26 cellular contexts compared by ENCODE assay signal in genomic region chr2:222670191-222671038, GRCh38. TPM values are rescaled to one million over a fixed set of nuclear protein-coding genes. Genes with fewer than 3 reads are reported as not detected.
A peak's percentile ranks its signal among the peaks of the same experiment; 100 is the strongest.
DNase-seq lines count a peak whose midpoint lies in the region; ATAC-seq and TF ChIP-seq lines count a peak whose summit lies in the region.
"Had no signal": no experiment of that assay in that cellular context is flagged by ENCODE, and none has a peak within 500 bp of the region (broad histone marks: within the 10 kb centered on the region; RNA-seq: fewer than 3 reads in every experiment).

No MANE protein-coding gene starts in this region.

- peaks cover 2% of the 10 kb centered on the region; the same call in 1 of the 2 replicates for H3K27me3 ChIP-seq in H9 (ENCODE audit: insufficient read depth, low read length)
- H3K27me3 ChIP-seq: pancreas, tibial artery had no signal

- H3K23me2 ChIP-seq in H9 (ENCODE audit: insufficient read length, low read depth, low read length, poor library complexity, severe bottlenecking): peaks cover 11% of the 10 kb centered on the region

- no peak overlapping the region for H3K56ac ChIP-seq in H9 (ENCODE audit: insufficient read length, low read depth, low read length)

- H4K20me1 ChIP-seq in H9 (ENCODE audit: control insufficient read depth, insufficient read depth, insufficient read length): no peaks in the 10 kb centered on the region

- H3K79me1 ChIP-seq in H9 (ENCODE audit: insufficient read depth, low read depth, low read length, poor library complexity, severe bottlenecking): no peaks in the 10 kb centered on the region

- TF ChIP-seq CTCF in H9 (conservative IDR thresholded peaks at IDR 0.05): no peak
- TF ChIP-seq CTCF in chondrocyte (IDR thresholded peaks at IDR 0.05): no peak
- no peak for TF ChIP-seq CTCF in mesothelial cell of epicardium (IDR thresholded peaks at IDR 0.05; ENCODE audit: unreplicated experiment)
- no peak for TF ChIP-seq CTCF in progenitor cell of endocrine pancreas (IDR thresholded peaks at IDR 0.05; ENCODE audit: unreplicated experiment)

- no peak overlapping the region for H4K8ac ChIP-seq in H9 (replicated peaks; ENCODE audit: insufficient read length, low read depth, low read length)

- no peaks in the 10 kb centered on the region; a peak in 1 of 7 replicates for H3K36me3 Mint-ChIP-seq in H9 (ENCODE audit: insufficient read depth in 1 of 3, low read depth in 3 of 3)
- peaks cover 2% of the 10 kb centered on the region for H3K36me3 Mint-ChIP-seq in chondrocyte (ENCODE audit: low read depth)
- H3K36me3 Mint-ChIP-seq in mesothelial cell of epicardium: no peaks in the 10 kb centered on the region
- no peaks in the 10 kb centered on the region for H3K36me3 Mint-ChIP-seq in progenitor cell of endocrine pancreas (ENCODE audit: insufficient read depth)
- H3K36me3 Mint-ChIP-seq: CD4-positive, CD25-positive, alpha-beta regulatory T cell had no signal

- H3K4me1 Mint-ChIP-seq in H9 (peaks cover 12 to 13% of the 10 kb centered on the region in 2 experiments), chondrocyte (ENCODE audit: low read depth) (peaks cover 7% of the 10 kb centered on the region), mesothelial cell of epicardium (peaks cover 8% of the 10 kb centered on the region), progenitor cell of endocrine pancreas (ENCODE audit: low read depth) (peaks cover 19% of the 10 kb centered on the region)

- H3K27ac ChIP-seq in H9 (ENCODE audit: insufficient read length, low read depth, low read length): no peak overlapping the region
- H3K27ac ChIP-seq: coronary artery, pancreas had no signal

- no peak overlapping the region for H3T11ph ChIP-seq in H9 (ENCODE audit: low read length)

- no peak overlapping the region for H2BK20ac ChIP-seq in H9 (ENCODE audit: low read depth, low read length, poor library complexity, severe bottlenecking)

- no peak overlapping the region for H2AFZ ChIP-seq in H9 (ENCODE audit: low read length)

- H3K18ac ChIP-seq in H9 (ENCODE audit: insufficient read length, low read depth, low read length): no peak overlapping the region

- H4K91ac ChIP-seq in H9 (ENCODE audit: insufficient read length, low read depth, low read length): no peak overlapping the region

- DNase-seq in H9: no peak
- DNase-seq in chondrocyte (ENCODE audit: low spot score): no peak
- no peak for DNase-seq in mesothelial cell of epicardium (ENCODE audit: low spot score in 2 of 2, unreplicated experiment in 2 of 2)
- no peak for DNase-seq in progenitor cell of endocrine pancreas (ENCODE audit: low spot score, unreplicated experiment)
- DNase-seq in cortex of kidney (lab: John Stamatoyannopoulos, UW): no peak
- no peak for DNase-seq in dermis blood vessel endothelial cell
- DNase-seq: activated CD8-positive, alpha-beta T cell treated with anti-CD3 and anti-CD28 coated beads, Interleukin-2, amount 10 ng/mL, durations not matched to agents 7 days and 5 days; activated gamma-delta T cell treated with Interleukin-2 at 50 U/mL for 16 hours; activated T-cell treated with anti-CD3 and anti-CD28 coated beads for 4 hours; CD4-positive, CD25-positive, alpha-beta regulatory T cell; GOT3; kidney glomerular epithelial cell; NCI-H1436; SIG-M5; stimulated activated CD4-positive, alpha-beta T cell treated with anti-CD3 and anti-CD28 coated beads, Interleukin-15, amount 100 ng/mL, for 24 hours; SW 1271 had no signal

- no CpG with 5 or more reads among the region's 9 CpGs for WGBS in H9 (ENCODE audit: extremely low coverage, insufficient read length, low lambda C conversion rate)

- no peak overlapping the region for H3K14ac ChIP-seq in H9 (ENCODE audit: insufficient read depth, low read length)

- H2BK5ac ChIP-seq in H9 (ENCODE audit: insufficient read length, low read length): no peak overlapping the region

- H2BK120ac ChIP-seq in H9 (ENCODE audit: low read depth, low read length, poor library complexity, severe bottlenecking): no peak overlapping the region

- H2BK12ac ChIP-seq in H9 (ENCODE audit: insufficient read length, low read depth, low read length): no peak overlapping the region

- H3K9me3 ChIP-seq in H9 (ENCODE audit: control insufficient read depth, low read depth, low read length): no peaks in the 10 kb centered on the region
- H3K9me3 ChIP-seq: pancreas, tibial artery had no signal

- H3K9me3 Mint-ChIP-seq in H9 (no peaks in the 10 kb centered on the region; a peak in 1 of 5 replicates), chondrocyte (ENCODE audit: low read depth) (no peaks in the 10 kb centered on the region), mesothelial cell of epicardium (no peaks in the 10 kb centered on the region), progenitor cell of endocrine pancreas (ENCODE audit: low read depth) (no peaks in the 10 kb centered on the region)
- H3K9me3 Mint-ChIP-seq: stimulated activated naive CD8-positive, alpha-beta T cell treated with anti-CD3 and anti-CD28 coated beads, Interleukin-15, Interleukin-2, amounts not matched to agents 100 ng/mL and 50 ng/mL, for 24 hours had no signal

- peak overlapping the region; percentile 84 for H3K4me2 ChIP-seq in H9 (ENCODE audit: insufficient read depth, insufficient read length, low read length)

- H3K79me2 ChIP-seq in H9 (ENCODE audit: insufficient read depth, low read length): no peaks in the 10 kb centered on the region

- H3K4me1 ChIP-seq in H9 (ENCODE audit: insufficient read depth, low read length): no peaks in the 10 kb centered on the region

- H3K9ac ChIP-seq in H9 (ENCODE audit: extremely low read depth, insufficient read length, low read length): no peak overlapping the region

- H3K27me3 Mint-ChIP-seq in H9 (ENCODE audit: low read depth) (peaks cover 70% of the 10 kb centered on the region), chondrocyte (ENCODE audit: low read depth) (peaks cover 4% of the 10 kb centered on the region), mesothelial cell of epicardium (ENCODE audit: low read depth) (peaks cover 62% of the 10 kb centered on the region), progenitor cell of endocrine pancreas (peaks cover 42% of the 10 kb centered on the region)

- no peak overlapping the region for H2AK5ac ChIP-seq in H9 (ENCODE audit: insufficient read length, low read length)

- H3K4me3 Mint-ChIP-seq in H9: peak overlapping the region; percentile 67 to 69; a peak in 4 of 5 replicates
- peak overlapping the region; percentile 2 for H3K4me3 Mint-ChIP-seq in chondrocyte (ENCODE audit: unreplicated experiment)
- peak overlapping the region; percentile 36 for H3K4me3 Mint-ChIP-seq in mesothelial cell of epicardium
- peak overlapping the region; percentile 47 for H3K4me3 Mint-ChIP-seq in progenitor cell of endocrine pancreas (ENCODE audit: low read depth)
- H3K4me3 Mint-ChIP-seq: activated CD8-positive, alpha-beta T cell treated with anti-CD3 and anti-CD28 coated beads, Interleukin-2, amount 10 ng/mL, durations not matched to agents 7 days and 5 days; stimulated activated naive CD8-positive, alpha-beta T cell treated with anti-CD3 and anti-CD28 coated beads, Interleukin-15, Interleukin-2, amounts not matched to agents 100 ng/mL and 50 ng/mL, for 24 hours had no signal

- no peak overlapping the region for H3K23ac ChIP-seq in H9 (ENCODE audit: insufficient read length, low read depth, low read length)

- H3K4ac ChIP-seq in H9 (ENCODE audit: low read depth, low read length): no peak overlapping the region

- H2BK15ac ChIP-seq in H9 (ENCODE audit: low read depth, low read length): no peak overlapping the region

- no peak overlapping the region for H4K5ac ChIP-seq in H9 (ENCODE audit: insufficient read length, low read depth, low read length)

- ATAC-seq in HG02798 (IDR thresholded peaks at IDR 0.05; ENCODE audit: poor library complexity, unreplicated experiment) (no peak), GM21526 (IDR thresholded peaks at IDR 0.05; ENCODE audit: low FRiP score, unreplicated experiment) (no peak)

- H3K27ac Mint-ChIP-seq in H9: no peak overlapping the region
- H3K27ac Mint-ChIP-seq in chondrocyte (ENCODE audit: unreplicated experiment): no peak overlapping the region
- no peak overlapping the region for H3K27ac Mint-ChIP-seq in mesothelial cell of epicardium
- H3K27ac Mint-ChIP-seq in progenitor cell of endocrine pancreas: peak overlapping the region; percentile 31
- H3K27ac Mint-ChIP-seq: activated CD8-positive, alpha-beta T cell treated with anti-CD3 and anti-CD28 coated beads, Interleukin-2, amount 10 ng/mL, durations not matched to agents 7 days and 5 days; CD4-positive, CD25-positive, alpha-beta regulatory T cell; stimulated activated naive CD8-positive, alpha-beta T cell treated with anti-CD3 and anti-CD28 coated beads, Interleukin-15, Interleukin-2, amounts not matched to agents 100 ng/mL and 50 ng/mL, for 24 hours had no signal

RNA-seq across cellular contexts. Expression of gene MOGAT1, which starts 1.0 kb away (rescaled TPM):
- not detected in 2 replicates for total RNA-seq in H9 (2021)
- not detected in 3 replicates for total RNA-seq in chondrocyte
- total RNA-seq in mesothelial cell of epicardium: not detected in 3 replicates
- 0.74 and 0.98 TPM in 2 replicates for total RNA-seq in progenitor cell of endocrine pancreas
- total RNA-seq in dermis blood vessel endothelial cell: not detected in 2 replicates
- total RNA-seq: activated CD8-positive, alpha-beta T cell treated with anti-CD3 and anti-CD28 coated beads, Interleukin-2, amount 10 ng/mL, durations not matched to agents 7 days and 5 days; bronchial epithelial cell; CD4-positive, CD25-positive, alpha-beta regulatory T cell; fibroblast of lung; HT-29; NCI-H460 had no signal

RNA-seq across cellular contexts. Expression of gene FARSB, which starts 14.5 kb away (rescaled TPM):
- total RNA-seq in H9 (2021): 31.2 and 32.1 TPM in 2 replicates
- total RNA-seq in chondrocyte: 14.8 to 23.7 TPM (median 15.5 TPM) in 3 replicates
- total RNA-seq in mesothelial cell of epicardium: 17.7 to 19.1 TPM (median 18.5 TPM) in 3 replicates
- total RNA-seq in progenitor cell of endocrine pancreas: 18.5 and 19.3 TPM in 2 replicates
- 5.4 and 14.1 TPM in 2 replicates for total RNA-seq in dermis blood vessel endothelial cell

Comparison
In these comparisons a context has a peak if more than half of its experiments do, and no peak if none do; other contexts are left out.
1. H3K4me3 Mint-ChIP-seq: peak in every context shown above with its lines; median percentile 68 in H9; 47 in progenitor cell of endocrine pancreas; 36 in mesothelial cell of epicardium; 2 in chondrocyte.